In genomic region chr11:12986194-12986898, GRCh38 we compare ENCODE assay signal across 25 cellular contexts. TPM values are rescaled to one million over a fixed set of nuclear protein-coding genes. Genes with fewer than 3 reads are reported as not detected.
"Had no signal": no experiment of that assay in that cellular context is flagged by ENCODE, and none has a peak within 500 bp of the region (broad histone marks: within the 10 kb centered on the region; RNA-seq: fewer than 3 reads in every experiment).

No MANE protein-coding gene starts in this region.

- H3K36me3 ChIP-seq: brain microvascular endothelial cell, cardiac muscle cell had no signal

- H3K27ac ChIP-seq: brain microvascular endothelial cell, cardiac muscle cell, PC-9, RWPE1 had no signal

- H3K4me3 ChIP-seq: cardiac muscle cell, PC-9 had no signal

- H3K4me2 ChIP-seq: PC-9 had no signal

- H2AFZ ChIP-seq: PC-9 had no signal

- ATAC-seq: activated CD8-positive, alpha-beta memory T cell treated with anti-CD3 and anti-CD28 coated beads, Interleukin-2, amount 10 ng/mL, durations not matched to agents 7 days and 5 days; activated T-helper 17 cell treated with anti-CD3 and anti-CD28 coated beads, Interleukin-2, amount 50 U/mL, for 72 hours had no signal

- FAIRE-seq: TTC549 had no signal

- DNase-seq: activated B cell treated with CpG ODN at 0.5 μM for 24 hours; activated CD4-positive, alpha-beta T cell treated with anti-CD3 and anti-CD28 coated beads for 1 hour; activated CD4-positive, alpha-beta T cell treated with anti-CD3 and anti-CD28 coated beads, Interleukin-2, amount 10 ng/mL, durations not matched to agents 24 days and 14 days; activated CD4-positive, alpha-beta T cell treated with anti-CD3 and anti-CD28 coated beads, Interleukin-2, amount 50 U/mL, for 48 hours; activated CD8-positive, alpha-beta memory T cell treated with anti-CD3 and anti-CD28 coated beads, Interleukin-2, amount 10 ng/mL, durations not matched to agents 7 days and 5 days; activated gamma-delta T cell treated with Interleukin-2 at 50 U/mL for 16 hours; activated naive CD4-positive, alpha-beta T cell treated with anti-CD3 and anti-CD28 coated beads, Interleukin-2, amount 10 ng/mL, durations not matched to agents 7 days and 5 days; activated naive CD8-positive, alpha-beta T cell treated with anti-CD3 and anti-CD28 coated beads for 36 hours; activated T-cell treated with anti-CD3 and anti-CD28 coated beads, Interleukin-2, amount 50 U/mL, for 48 hours; brain microvascular endothelial cell; Karpas-422; MM.1S; NCI-H1105 treated with DMSO at 0.1 percent for 48 hours; NCI-H1436 treated with DMSO at 0.1 percent for 48 hours; NCI-H187; NCI-H2081; NCI-H510A treated with DMSO at 0.1 percent for 48 hours; PC-9; SHP77 treated with DMSO at 0.1 percent for 48 hours; T-helper 2 cell; T1000 had no signal

RNA-seq across cellular contexts. Expression of gene RASSF10, which starts 22.8 kb away (rescaled TPM):
- total RNA-seq: activated B cell treated with CpG ODN at 0.5 μM for 24 hours; activated CD4-positive, alpha-beta T cell treated with anti-CD3 and anti-CD28 coated beads, Interleukin-2, amount 10 ng/mL, durations not matched to agents 24 days and 14 days; activated CD8-positive, alpha-beta memory T cell treated with anti-CD3 and anti-CD28 coated beads, Interleukin-2, amount 10 ng/mL, durations not matched to agents 7 days and 5 days; activated naive CD8-positive, alpha-beta T cell treated with anti-CD3 and anti-CD28 coated beads for 36 hours; activated T-helper 17 cell treated with anti-CD3 and anti-CD28 coated beads, Interleukin-2, amount 50 U/mL, for 72 hours had no signal
- polyA plus RNA-seq: cardiac muscle cell had no signal
